Comparison of ENCODE assay signal across 21 cellular contexts in the genomic region with DNA sequence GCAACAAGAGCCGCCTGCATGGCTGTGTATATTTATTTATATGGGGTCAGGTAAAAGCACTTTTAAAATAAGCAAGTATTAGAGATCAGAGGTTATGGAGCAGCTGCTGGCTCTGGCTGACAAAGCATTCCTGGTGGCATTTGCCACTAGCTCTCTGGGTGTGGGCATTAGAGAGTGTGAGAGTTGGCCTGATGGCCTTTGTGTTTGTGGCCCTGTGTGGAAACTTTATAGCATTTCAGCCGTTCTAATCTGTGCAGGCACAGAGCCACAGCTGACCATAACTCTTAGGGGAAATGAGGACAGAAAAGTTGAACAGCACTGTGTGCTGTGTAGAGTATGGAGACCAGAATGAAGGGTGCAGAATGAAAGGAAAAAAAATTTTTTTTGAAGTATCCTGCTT.
"Had no signal": no experiment of that assay in that cellular context is flagged by ENCODE, and none has a peak within 500 bp of the region (broad histone marks: within the 10 kb centered on the region; RNA-seq: fewer than 3 reads in every experiment).

No MANE protein-coding gene starts in this region.

- H3K4me3 ChIP-seq: dorsolateral prefrontal cortex, lung, psoas muscle, sigmoid colon had no signal

- ATAC-seq: left lobe of liver; natural killer cell treated with Interleukin-12 subunit alpha and Interleukin-12 subunit beta and Interleukin-15 and Interleukin-18, amount 100 ng/mL, for 72 hours; psoas muscle had no signal

- H3K27ac ChIP-seq: dorsolateral prefrontal cortex, neutrophil, psoas muscle, sigmoid colon had no signal

- DNase-seq: cortex of kidney; dorsolateral prefrontal cortex; effector CD8-positive, alpha-beta T cell; foreskin melanocyte; head of caudate nucleus; hippocampal formation; kidney glomerular epithelial cell; mesenchymal stem cell; midbrain; psoas muscle; retina; sigmoid colon; small intestine; stimulated activated CD4-positive, alpha-beta T cell treated with anti-CD3 and anti-CD28 coated beads, Interleukin-12 subunit alpha, Interleukin-12 subunit beta, amount 100 ng/mL, for 4 hours; stimulated activated naive CD4-positive, alpha-beta T cell treated with Interleukin-2 at 50 U/mL for 16 hours; trophoblast cell had no signal

- H3K9me3 ChIP-seq: neutrophil, psoas muscle, sigmoid colon had no signal

- FAIRE-seq: islet of Langerhans, small intestine had no signal

- H3K4me1 ChIP-seq: psoas muscle had no signal

- H3K27me3 ChIP-seq: dorsolateral prefrontal cortex, neutrophil, sigmoid colon had no signal

- H3K36me3 ChIP-seq: neutrophil, sigmoid colon had no signal
